ENCODE assay signal across 1 cellular context in the genomic region with DNA sequence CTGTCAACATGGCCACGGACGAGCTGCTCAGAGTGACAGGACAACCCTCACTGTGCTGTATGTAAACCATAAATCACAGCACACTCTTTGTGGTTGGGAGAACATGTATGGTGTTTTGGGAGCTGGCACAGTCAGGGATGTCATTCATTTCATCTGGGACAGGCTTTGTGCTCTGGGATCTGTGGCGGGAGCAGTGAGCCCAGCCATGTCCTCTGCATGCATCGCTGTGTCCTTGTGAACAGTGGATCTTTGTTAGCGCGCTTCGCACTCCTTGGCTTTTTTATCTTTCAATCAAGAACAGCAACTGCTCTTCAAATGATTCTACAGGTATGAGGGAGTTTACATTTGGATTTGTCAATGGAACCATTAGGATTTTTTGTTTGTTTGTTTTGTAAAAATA.
TF ChIP-seq lines count a peak whose summit lies in the region.

No MANE protein-coding gene starts in this region.

TF ChIP-seq in WTC11, 78 proteins besides CTCF, POLR2A, EP300 and RAD21 (continued from another document):
- TF ChIP-seq, protein P1, sequence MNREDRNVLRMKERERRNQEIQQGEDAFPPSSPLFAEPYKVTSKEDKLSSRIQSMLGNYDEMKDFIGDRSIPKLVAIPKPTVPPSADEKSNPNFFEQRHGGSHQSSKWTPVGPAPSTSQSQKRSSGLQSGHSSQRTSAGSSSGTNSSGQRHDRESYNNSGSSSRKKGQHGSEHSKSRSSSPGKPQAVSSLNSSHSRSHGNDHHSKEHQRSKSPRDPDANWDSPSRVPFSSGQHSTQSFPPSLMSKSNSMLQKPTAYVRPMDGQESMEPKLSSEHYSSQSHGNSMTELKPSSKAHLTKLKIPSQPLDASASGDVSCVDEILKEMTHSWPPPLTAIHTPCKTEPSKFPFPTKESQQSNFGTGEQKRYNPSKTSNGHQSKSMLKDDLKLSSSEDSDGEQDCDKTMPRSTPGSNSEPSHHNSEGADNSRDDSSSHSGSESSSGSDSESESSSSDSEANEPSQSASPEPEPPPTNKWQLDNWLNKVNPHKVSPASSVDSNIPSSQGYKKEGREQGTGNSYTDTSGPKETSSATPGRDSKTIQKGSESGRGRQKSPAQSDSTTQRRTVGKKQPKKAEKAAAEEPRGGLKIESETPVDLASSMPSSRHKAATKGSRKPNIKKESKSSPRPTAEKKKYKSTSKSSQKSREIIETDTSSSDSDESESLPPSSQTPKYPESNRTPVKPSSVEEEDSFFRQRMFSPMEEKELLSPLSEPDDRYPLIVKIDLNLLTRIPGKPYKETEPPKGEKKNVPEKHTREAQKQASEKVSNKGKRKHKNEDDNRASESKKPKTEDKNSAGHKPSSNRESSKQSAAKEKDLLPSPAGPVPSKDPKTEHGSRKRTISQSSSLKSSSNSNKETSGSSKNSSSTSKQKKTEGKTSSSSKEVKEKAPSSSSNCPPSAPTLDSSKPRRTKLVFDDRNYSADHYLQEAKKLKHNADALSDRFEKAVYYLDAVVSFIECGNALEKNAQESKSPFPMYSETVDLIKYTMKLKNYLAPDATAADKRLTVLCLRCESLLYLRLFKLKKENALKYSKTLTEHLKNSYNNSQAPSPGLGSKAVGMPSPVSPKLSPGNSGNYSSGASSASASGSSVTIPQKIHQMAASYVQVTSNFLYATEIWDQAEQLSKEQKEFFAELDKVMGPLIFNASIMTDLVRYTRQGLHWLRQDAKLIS (CRISPR knock-in tag; IDR thresholded peaks at IDR 0.05; ENCODE audit: borderline replicate concordance), result no peak
- TF ChIP-seq, protein P2, sequence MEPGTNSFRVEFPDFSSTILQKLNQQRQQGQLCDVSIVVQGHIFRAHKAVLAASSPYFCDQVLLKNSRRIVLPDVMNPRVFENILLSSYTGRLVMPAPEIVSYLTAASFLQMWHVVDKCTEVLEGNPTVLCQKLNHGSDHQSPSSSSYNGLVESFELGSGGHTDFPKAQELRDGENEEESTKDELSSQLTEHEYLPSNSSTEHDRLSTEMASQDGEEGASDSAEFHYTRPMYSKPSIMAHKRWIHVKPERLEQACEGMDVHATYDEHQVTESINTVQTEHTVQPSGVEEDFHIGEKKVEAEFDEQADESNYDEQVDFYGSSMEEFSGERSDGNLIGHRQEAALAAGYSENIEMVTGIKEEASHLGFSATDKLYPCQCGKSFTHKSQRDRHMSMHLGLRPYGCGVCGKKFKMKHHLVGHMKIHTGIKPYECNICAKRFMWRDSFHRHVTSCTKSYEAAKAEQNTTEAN (CRISPR knock-in tag; IDR thresholded peaks at IDR 0.05), result no peak
- TF ChIP-seq ESRRA (CRISPR knock-in tag; IDR thresholded peaks at IDR 0.05; ENCODE audit: borderline replicate concordance), result no peak
- no peak for TF ChIP-seq FOXP1 (CRISPR knock-in tag; IDR thresholded peaks at IDR 0.05; ENCODE audit: borderline replicate concordance)
- no peak for TF ChIP-seq NR1H2 (CRISPR knock-in tag; IDR thresholded peaks at IDR 0.05)
- TF ChIP-seq OVOL2 (CRISPR knock-in tag; IDR thresholded peaks at IDR 0.05; ENCODE audit: borderline replicate concordance), result no peak
- no peak for TF ChIP-seq FOXK1 (CRISPR knock-in tag; IDR thresholded peaks at IDR 0.05)
- no peak for TF ChIP-seq ZNF232 (CRISPR knock-in tag; IDR thresholded peaks at IDR 0.05)
- no peak for TF ChIP-seq ZNF138 (CRISPR knock-in tag; conservative IDR thresholded peaks at IDR 0.05)
- no peak for TF ChIP-seq GRHL2 (CRISPR knock-in tag; IDR thresholded peaks at IDR 0.05; ENCODE audit: insufficient replicate concordance, severe bottlenecking)
- TF ChIP-seq, protein P3, sequence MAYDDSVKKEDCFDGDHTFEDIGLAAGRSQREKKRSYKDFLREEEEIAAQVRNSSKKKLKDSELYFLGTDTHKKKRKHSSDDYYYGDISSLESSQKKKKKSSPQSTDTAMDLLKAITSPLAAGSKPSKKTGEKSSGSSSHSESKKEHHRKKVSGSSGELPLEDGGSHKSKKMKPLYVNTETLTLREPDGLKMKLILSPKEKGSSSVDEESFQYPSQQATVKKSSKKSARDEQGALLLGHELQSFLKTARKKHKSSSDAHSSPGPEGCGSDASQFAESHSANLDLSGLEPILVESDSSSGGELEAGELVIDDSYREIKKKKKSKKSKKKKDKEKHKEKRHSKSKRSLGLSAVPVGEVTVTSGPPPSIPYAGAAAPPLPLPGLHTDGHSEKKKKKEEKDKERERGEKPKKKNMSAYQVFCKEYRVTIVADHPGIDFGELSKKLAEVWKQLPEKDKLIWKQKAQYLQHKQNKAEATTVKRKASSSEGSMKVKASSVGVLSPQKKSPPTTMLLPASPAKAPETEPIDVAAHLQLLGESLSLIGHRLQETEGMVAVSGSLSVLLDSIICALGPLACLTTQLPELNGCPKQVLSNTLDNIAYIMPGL (CRISPR knock-in tag; IDR thresholded peaks at IDR 0.05), result no peak
